Comparison of ENCODE assay signal across 9 cellular contexts in genomic region chr14:58122546-58122945, GRCh38. TPM values are rescaled to one million over a fixed set of nuclear protein-coding genes. Genes with fewer than 3 reads are reported as not detected.
"Had no signal": no experiment of that assay in that cellular context is flagged by ENCODE, and none has a peak within 500 bp of the region (broad histone marks: within the 10 kb centered on the region; RNA-seq: fewer than 3 reads in every experiment).

No MANE protein-coding gene starts in this region.

RNA-seq across cellular contexts. Expression of gene ARMH4, which starts 29.5 kb away (rescaled TPM):
- total RNA-seq: activated B cell treated with CpG ODN at 0.5 μM for 24 hours; activated CD4-positive, alpha-beta memory T cell treated with anti-CD3 and anti-CD28 coated beads, Interleukin-2, amount 10 ng/mL, durations not matched to agents 7 days and 5 days; activated CD4-positive, alpha-beta T cell treated with anti-CD3 and anti-CD28 coated beads for 36 hours; activated CD4-positive, alpha-beta T cell treated with anti-CD3 and anti-CD28 coated beads, Interleukin-2, amount 10 ng/mL, durations not matched to agents 24 days and 14 days; activated CD8-positive, alpha-beta memory T cell treated with anti-CD3 and anti-CD28 coated beads, Interleukin-2, amount 10 ng/mL, durations not matched to agents 7 days and 5 days; activated CD8-positive, alpha-beta T cell treated with anti-CD3 and anti-CD28 coated beads for 36 hours; activated CD8-positive, alpha-beta T cell treated with anti-CD3 and anti-CD28 coated beads, Interleukin-2, amount 10 ng/mL, durations not matched to agents 7 days and 5 days; T-helper 17 cell; T-helper 2 cell treated with Interferon-gamma antibody and Interleukin-4, amounts not matched to agents 100 ng/mL and 5 ng/mL, for 36 hours had no signal
